Comparison of ENCODE assay signal across 1 cellular context in genomic region chr7:2785071-2785500, GRCh38.
TF ChIP-seq lines count a peak whose summit lies in the region.

No MANE protein-coding gene starts in this region.

TF ChIP-seq in GM12878, 131 proteins besides CTCF, POLR2A, EP300 and RAD21 (continued from another document):
- TF ChIP-seq ZBTB11 (CRISPR knock-in tag; IDR thresholded peaks at IDR 0.05) (no peak), WRNIP1 (IDR thresholded peaks at IDR 0.05; ENCODE audit: borderline replicate concordance, low read depth, low read length) (no peak), YY1 (IDR thresholded peaks at IDR 0.05; ENCODE audit: low read depth, low read length) (no peak), ZSCAN29 (IDR thresholded peaks at IDR 0.05) (no peak), IRF5 (IDR thresholded peaks at IDR 0.05; ENCODE audit: borderline replicate concordance) (no peak), KLF5 (IDR thresholded peaks at IDR 0.05; ENCODE audit: partially characterized antibody) (no peak), ZNF217 (IDR thresholded peaks at IDR 0.05) (no peak), POU2F2 (IDR thresholded peaks at IDR 0.05; ENCODE audit: borderline replicate concordance, low read depth, low read length) (peak; percentile 47; the same call in 1 of the 3 replicates), NFYA (IDR thresholded peaks at IDR 0.05; ENCODE audit: borderline replicate concordance, low read depth, low read length) (no peak), CBX3 (IDR thresholded peaks at IDR 0.05; ENCODE audit: borderline replicate concordance, low read depth) (no peak), MYC (IDR thresholded peaks at IDR 0.05; ENCODE audit: insufficient read depth, insufficient read length, insufficient replicate concordance, low read length, severe bottlenecking) (no peak), NR2F1 (conservative IDR thresholded peaks at IDR 0.05) (peak; percentile 69), STAT1 (conservative IDR thresholded peaks at IDR 0.05) (no peak), GABPA (IDR thresholded peaks at IDR 0.05; ENCODE audit: low read depth) (no peak), CREM (IDR thresholded peaks at IDR 0.05; ENCODE audit: low read depth) (peak; percentile 36; the same call in 1 of the 2 replicates), SREBF1 (IDR thresholded peaks at IDR 0.05; ENCODE audit: low read length) (no peak), JUNB (IDR thresholded peaks at IDR 0.05) (peak; percentile 76)
